ENCODE assay signal across 1 cellular context in genomic region chr10:68074775-68075549, GRCh38.
TF ChIP-seq lines count a peak whose summit lies in the region.

Gene HERC4, minus strand, starts transcription at chr10:68075283. Its CDS starts 2,175 bp downstream, at chr10:68073108.

TF ChIP-seq in HepG2, 621 proteins besides CTCF, POLR2A, EP300 and RAD21 (continued from another document and continues in another):
- TF ChIP-seq, protein P1, sequence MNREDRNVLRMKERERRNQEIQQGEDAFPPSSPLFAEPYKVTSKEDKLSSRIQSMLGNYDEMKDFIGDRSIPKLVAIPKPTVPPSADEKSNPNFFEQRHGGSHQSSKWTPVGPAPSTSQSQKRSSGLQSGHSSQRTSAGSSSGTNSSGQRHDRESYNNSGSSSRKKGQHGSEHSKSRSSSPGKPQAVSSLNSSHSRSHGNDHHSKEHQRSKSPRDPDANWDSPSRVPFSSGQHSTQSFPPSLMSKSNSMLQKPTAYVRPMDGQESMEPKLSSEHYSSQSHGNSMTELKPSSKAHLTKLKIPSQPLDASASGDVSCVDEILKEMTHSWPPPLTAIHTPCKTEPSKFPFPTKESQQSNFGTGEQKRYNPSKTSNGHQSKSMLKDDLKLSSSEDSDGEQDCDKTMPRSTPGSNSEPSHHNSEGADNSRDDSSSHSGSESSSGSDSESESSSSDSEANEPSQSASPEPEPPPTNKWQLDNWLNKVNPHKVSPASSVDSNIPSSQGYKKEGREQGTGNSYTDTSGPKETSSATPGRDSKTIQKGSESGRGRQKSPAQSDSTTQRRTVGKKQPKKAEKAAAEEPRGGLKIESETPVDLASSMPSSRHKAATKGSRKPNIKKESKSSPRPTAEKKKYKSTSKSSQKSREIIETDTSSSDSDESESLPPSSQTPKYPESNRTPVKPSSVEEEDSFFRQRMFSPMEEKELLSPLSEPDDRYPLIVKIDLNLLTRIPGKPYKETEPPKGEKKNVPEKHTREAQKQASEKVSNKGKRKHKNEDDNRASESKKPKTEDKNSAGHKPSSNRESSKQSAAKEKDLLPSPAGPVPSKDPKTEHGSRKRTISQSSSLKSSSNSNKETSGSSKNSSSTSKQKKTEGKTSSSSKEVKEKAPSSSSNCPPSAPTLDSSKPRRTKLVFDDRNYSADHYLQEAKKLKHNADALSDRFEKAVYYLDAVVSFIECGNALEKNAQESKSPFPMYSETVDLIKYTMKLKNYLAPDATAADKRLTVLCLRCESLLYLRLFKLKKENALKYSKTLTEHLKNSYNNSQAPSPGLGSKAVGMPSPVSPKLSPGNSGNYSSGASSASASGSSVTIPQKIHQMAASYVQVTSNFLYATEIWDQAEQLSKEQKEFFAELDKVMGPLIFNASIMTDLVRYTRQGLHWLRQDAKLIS (CRISPR knock-in tag; IDR thresholded peaks at IDR 0.05): 0 out of 2 replicates have a peak, but pooled peaks have one; percentile 70
- TF ChIP-seq SSRP1 (CRISPR knock-in tag; IDR thresholded peaks at IDR 0.05) (no peak), KLF11 (CRISPR knock-in tag; IDR thresholded peaks at IDR 0.05) (0 out of 2 replicates have a peak, but pooled peaks have one; percentile 30), NAIF1 (CRISPR knock-in tag; IDR thresholded peaks at IDR 0.05; ENCODE audit: borderline replicate concordance) (peak; percentile 70; the same call in 1 of the 2 replicates), PTBP1 (IDR thresholded peaks at IDR 0.05; ENCODE audit: low read depth, low read length, poor library complexity, severe bottlenecking) (peak; percentile 59), EED (CRISPR knock-in tag; IDR thresholded peaks at IDR 0.05) (0 out of 2 replicates have a peak, but pooled peaks have one; percentile 62), ZMYM3 (CRISPR knock-in tag; IDR thresholded peaks at IDR 0.05) (peak; percentile 61; the same call in 1 of the 2 replicates), SP5 (CRISPR knock-in tag; IDR thresholded peaks at IDR 0.05; ENCODE audit: borderline replicate concordance, low read depth) (peak; percentile 38; the same call in 1 of the 2 replicates), MIER2 (CRISPR knock-in tag; IDR thresholded peaks at IDR 0.05) (no peak), ZNF709 (CRISPR knock-in tag; IDR thresholded peaks at IDR 0.05) (0 out of 2 replicates have a peak, but pooled peaks have one; percentile 44), ZNF468 (CRISPR knock-in tag; IDR thresholded peaks at IDR 0.05) (no peak), XRCC5 (optimal IDR thresholded peaks at IDR 0.05; ENCODE audit: low read length) (peak; percentile 36), ZBTB7B (CRISPR knock-in tag; IDR thresholded peaks at IDR 0.05) (peak; percentile 55; the same call in 1 of the 2 replicates), PPARG (CRISPR knock-in tag; conservative IDR thresholded peaks at IDR 0.05) (no peak), MYNN (CRISPR knock-in tag; IDR thresholded peaks at IDR 0.05; ENCODE audit: low read depth) (no peak), ZNF83 (CRISPR knock-in tag; IDR thresholded peaks at IDR 0.05; ENCODE audit: borderline replicate concordance) (no peak), ZNF343 (CRISPR knock-in tag; IDR thresholded peaks at IDR 0.05) (no peak; the same call in 1 of the 2 replicates), MBD4 (IDR thresholded peaks at IDR 0.05; ENCODE audit: borderline replicate concordance, low read length) (no peak), ETV5 (CRISPR knock-in tag; IDR thresholded peaks at IDR 0.05; ENCODE audit: borderline replicate concordance) (peak; percentile 48), AHDC1 (CRISPR knock-in tag; IDR thresholded peaks at IDR 0.05; ENCODE audit: borderline replicate concordance) (peak; percentile 30; the same call in 1 of the 2 replicates), TFDP2 (CRISPR knock-in tag; IDR thresholded peaks at IDR 0.05) (peak; percentile 68; the same call in 1 of the 2 replicates), TOPORS (CRISPR knock-in tag; IDR thresholded peaks at IDR 0.05) (0 out of 2 replicates have a peak, but pooled peaks have one; percentile 19), ZNF350 (CRISPR knock-in tag; IDR thresholded peaks at IDR 0.05; ENCODE audit: borderline replicate concordance, low read depth) (peak; percentile 81), ZNF777 (CRISPR knock-in tag; IDR thresholded peaks at IDR 0.05) (peak; percentile 38; the same call in 1 of the 2 replicates), ZNF816 (CRISPR knock-in tag; IDR thresholded peaks at IDR 0.05; ENCODE audit: borderline replicate concordance) (peak; percentile 65; the same call in 1 of the 2 replicates), TARDBP (CRISPR knock-in tag; IDR thresholded peaks at IDR 0.05) (peak; percentile 30; the same call in 1 of the 2 replicates), IKZF4 (CRISPR knock-in tag; IDR thresholded peaks at IDR 0.05; ENCODE audit: borderline replicate concordance, low read depth, not compliant biosample characterization) (no peak), ZFP36L1 (CRISPR knock-in tag; IDR thresholded peaks at IDR 0.05) (0 out of 2 replicates have a peak, but pooled peaks have one; percentile 60), SNAPC2 (CRISPR knock-in tag; IDR thresholded peaks at IDR 0.05) (peak; percentile 38; the same call in 1 of the 2 replicates), HCFC1 (IDR thresholded peaks at IDR 0.05; ENCODE audit: low read depth, low read length) (no peak), ZFP82 (CRISPR knock-in tag; IDR thresholded peaks at IDR 0.05; ENCODE audit: borderline replicate concordance) (0 out of 2 replicates have a peak, but pooled peaks have one; percentile 30), HNRNPLL (IDR thresholded peaks at IDR 0.05; ENCODE audit: low read depth, low read length, poor library complexity, severe bottlenecking) (peak; percentile 66), TAF1 (CRISPR knock-in tag; IDR thresholded peaks at IDR 0.05) (peak; percentile 80; the same call in 1 of the 2 replicates), ESRRA (CRISPR knock-in tag; IDR thresholded peaks at IDR 0.05; ENCODE audit: low read depth) (0 out of 2 replicates have a peak, but pooled peaks have one; percentile 22)
- TF ChIP-seq, protein P2, sequence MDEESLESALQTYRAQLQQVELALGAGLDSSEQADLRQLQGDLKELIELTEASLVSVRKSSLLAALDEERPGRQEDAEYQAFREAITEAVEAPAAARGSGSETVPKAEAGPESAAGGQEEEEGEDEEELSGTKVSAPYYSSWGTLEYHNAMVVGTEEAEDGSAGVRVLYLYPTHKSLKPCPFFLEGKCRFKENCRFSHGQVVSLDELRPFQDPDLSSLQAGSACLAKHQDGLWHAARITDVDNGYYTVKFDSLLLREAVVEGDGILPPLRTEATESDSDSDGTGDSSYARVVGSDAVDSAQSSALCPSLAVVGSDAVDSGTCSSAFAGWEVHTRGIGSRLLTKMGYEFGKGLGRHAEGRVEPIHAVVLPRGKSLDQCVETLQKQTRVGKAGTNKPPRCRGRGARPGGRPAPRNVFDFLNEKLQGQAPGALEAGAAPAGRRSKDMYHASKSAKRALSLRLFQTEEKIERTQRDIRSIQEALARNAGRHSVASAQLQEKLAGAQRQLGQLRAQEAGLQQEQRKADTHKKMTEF (CRISPR knock-in tag; IDR thresholded peaks at IDR 0.05): peak; percentile 72; the same call in 1 of the 2 replicates
- TF ChIP-seq, protein P3, sequence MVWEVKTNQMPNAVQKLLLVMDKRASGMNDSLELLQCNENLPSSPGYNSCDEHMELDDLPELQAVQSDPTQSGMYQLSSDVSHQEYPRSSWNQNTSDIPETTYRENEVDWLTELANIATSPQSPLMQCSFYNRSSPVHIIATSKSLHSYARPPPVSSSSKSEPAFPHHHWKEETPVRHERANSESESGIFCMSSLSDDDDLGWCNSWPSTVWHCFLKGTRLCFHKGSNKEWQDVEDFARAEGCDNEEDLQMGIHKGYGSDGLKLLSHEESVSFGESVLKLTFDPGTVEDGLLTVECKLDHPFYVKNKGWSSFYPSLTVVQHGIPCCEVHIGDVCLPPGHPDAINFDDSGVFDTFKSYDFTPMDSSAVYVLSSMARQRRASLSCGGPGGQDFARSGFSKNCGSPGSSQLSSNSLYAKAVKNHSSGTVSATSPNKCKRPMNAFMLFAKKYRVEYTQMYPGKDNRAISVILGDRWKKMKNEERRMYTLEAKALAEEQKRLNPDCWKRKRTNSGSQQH (CRISPR knock-in tag; IDR thresholded peaks at IDR 0.05; ENCODE audit: low read depth): no peak
- TF ChIP-seq, protein P4, sequence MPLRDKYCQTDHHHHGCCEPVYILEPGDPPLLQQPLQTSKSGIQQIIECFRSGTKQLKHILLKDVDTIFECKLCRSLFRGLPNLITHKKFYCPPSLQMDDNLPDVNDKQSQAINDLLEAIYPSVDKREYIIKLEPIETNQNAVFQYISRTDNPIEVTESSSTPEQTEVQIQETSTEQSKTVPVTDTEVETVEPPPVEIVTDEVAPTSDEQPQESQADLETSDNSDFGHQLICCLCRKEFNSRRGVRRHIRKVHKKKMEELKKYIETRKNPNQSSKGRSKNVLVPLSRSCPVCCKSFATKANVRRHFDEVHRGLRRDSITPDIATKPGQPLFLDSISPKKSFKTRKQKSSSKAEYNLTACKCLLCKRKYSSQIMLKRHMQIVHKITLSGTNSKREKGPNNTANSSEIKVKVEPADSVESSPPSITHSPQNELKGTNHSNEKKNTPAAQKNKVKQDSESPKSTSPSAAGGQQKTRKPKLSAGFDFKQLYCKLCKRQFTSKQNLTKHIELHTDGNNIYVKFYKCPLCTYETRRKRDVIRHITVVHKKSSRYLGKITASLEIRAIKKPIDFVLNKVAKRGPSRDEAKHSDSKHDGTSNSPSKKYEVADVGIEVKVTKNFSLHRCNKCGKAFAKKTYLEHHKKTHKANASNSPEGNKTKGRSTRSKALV (CRISPR knock-in tag; IDR thresholded peaks at IDR 0.05): peak; percentile 33
- TF ChIP-seq, protein P5, sequence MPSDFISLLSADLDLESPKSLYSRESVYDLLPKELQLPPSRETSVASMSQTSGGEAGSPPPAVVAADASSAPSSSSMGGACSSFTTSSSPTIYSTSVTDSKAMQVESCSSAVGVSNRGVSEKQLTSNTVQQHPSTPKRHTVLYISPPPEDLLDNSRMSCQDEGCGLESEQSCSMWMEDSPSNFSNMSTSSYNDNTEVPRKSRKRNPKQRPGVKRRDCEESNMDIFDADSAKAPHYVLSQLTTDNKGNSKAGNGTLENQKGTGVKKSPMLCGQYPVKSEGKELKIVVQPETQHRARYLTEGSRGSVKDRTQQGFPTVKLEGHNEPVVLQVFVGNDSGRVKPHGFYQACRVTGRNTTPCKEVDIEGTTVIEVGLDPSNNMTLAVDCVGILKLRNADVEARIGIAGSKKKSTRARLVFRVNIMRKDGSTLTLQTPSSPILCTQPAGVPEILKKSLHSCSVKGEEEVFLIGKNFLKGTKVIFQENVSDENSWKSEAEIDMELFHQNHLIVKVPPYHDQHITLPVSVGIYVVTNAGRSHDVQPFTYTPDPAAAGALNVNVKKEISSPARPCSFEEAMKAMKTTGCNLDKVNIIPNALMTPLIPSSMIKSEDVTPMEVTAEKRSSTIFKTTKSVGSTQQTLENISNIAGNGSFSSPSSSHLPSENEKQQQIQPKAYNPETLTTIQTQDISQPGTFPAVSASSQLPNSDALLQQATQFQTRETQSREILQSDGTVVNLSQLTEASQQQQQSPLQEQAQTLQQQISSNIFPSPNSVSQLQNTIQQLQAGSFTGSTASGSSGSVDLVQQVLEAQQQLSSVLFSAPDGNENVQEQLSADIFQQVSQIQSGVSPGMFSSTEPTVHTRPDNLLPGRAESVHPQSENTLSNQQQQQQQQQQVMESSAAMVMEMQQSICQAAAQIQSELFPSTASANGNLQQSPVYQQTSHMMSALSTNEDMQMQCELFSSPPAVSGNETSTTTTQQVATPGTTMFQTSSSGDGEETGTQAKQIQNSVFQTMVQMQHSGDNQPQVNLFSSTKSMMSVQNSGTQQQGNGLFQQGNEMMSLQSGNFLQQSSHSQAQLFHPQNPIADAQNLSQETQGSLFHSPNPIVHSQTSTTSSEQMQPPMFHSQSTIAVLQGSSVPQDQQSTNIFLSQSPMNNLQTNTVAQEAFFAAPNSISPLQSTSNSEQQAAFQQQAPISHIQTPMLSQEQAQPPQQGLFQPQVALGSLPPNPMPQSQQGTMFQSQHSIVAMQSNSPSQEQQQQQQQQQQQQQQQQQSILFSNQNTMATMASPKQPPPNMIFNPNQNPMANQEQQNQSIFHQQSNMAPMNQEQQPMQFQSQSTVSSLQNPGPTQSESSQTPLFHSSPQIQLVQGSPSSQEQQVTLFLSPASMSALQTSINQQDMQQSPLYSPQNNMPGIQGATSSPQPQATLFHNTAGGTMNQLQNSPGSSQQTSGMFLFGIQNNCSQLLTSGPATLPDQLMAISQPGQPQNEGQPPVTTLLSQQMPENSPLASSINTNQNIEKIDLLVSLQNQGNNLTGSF (CRISPR knock-in tag; IDR thresholded peaks at IDR 0.05): peak; percentile 37; the same call in 1 of the 2 replicates
